Comparison of ENCODE assay signal across 29 cellular contexts in genomic region chr14:92951261-92951660, GRCh38. TPM values are rescaled to one million over a fixed set of nuclear protein-coding genes. Genes with fewer than 3 reads are reported as not detected.
"Had no signal": no experiment of that assay in that cellular context is flagged by ENCODE, and none has a peak within 500 bp of the region (broad histone marks: within the 10 kb centered on the region; RNA-seq: fewer than 3 reads in every experiment).

No MANE protein-coding gene starts in this region.

- H3K36me3 ChIP-seq: brain microvascular endothelial cell, ovary, suprapubic skin had no signal

- H3K27me3 ChIP-seq: brain microvascular endothelial cell, gastroesophageal sphincter, ovary, sigmoid colon, stomach, suprapubic skin, transverse colon had no signal

- FAIRE-seq: astrocyte, colon, islet of Langerhans, TTC549 had no signal

- H3K27ac ChIP-seq: brain microvascular endothelial cell, ovary, stomach, suprapubic skin, transverse colon had no signal

- H3K9me3 ChIP-seq: gastroesophageal sphincter, ovary, sigmoid colon, stomach, suprapubic skin, transverse colon had no signal

- H3K4me3 ChIP-seq: gastroesophageal sphincter, ovary, sigmoid colon, smooth muscle cell, stomach, suprapubic skin, transverse colon had no signal

- H3K36me3 Mint-ChIP-seq: activated naive CD8-positive, alpha-beta T cell treated with anti-CD3 and anti-CD28 coated beads for 36 hours had no signal

- H3K4me3 Mint-ChIP-seq: activated CD4-positive, alpha-beta memory T cell treated with anti-CD3 and anti-CD28 coated beads for 36 hours; activated CD4-positive, alpha-beta T cell treated with anti-CD3 and anti-CD28 coated beads, Interleukin-2, amount 10 ng/mL, durations not matched to agents 24 days and 14 days; activated naive CD4-positive, alpha-beta T cell treated with anti-CD3 and anti-CD28 coated beads for 36 hours; activated naive CD8-positive, alpha-beta T cell treated with anti-CD3 and anti-CD28 coated beads for 36 hours; activated T-helper 1 cell treated with anti-CD3 and anti-CD28 coated beads, Interleukin-12 subunit alpha, Interleukin-12 subunit beta, Interleukin-2, Interleukin-4 antibody, amounts not matched to agents 30 ng/mL and 10 ng/mL and 1 ng/mL, durations not matched to agents 14 hours and 24 hours and 36 hours; effector memory CD8-positive, alpha-beta T cell; mesothelial cell of epicardium; naive B cell; nephron progenitor cell; stimulated activated memory B cell treated with anti-CD40 and anti-IgM and Interleukin-4, amounts not matched to agents 10 μg/mL and 1 μg/mL and 100 μg/mL, for 72 hours; T-helper 1 cell treated with Interleukin-12 subunit alpha and Interleukin-12 subunit beta and Interleukin-4 antibody, amounts not matched to agents 30 μg/mL and 1 μg/mL, for 36 hours had no signal

- H3K27ac Mint-ChIP-seq: activated CD4-positive, alpha-beta memory T cell treated with anti-CD3 and anti-CD28 coated beads for 36 hours; activated CD4-positive, alpha-beta T cell treated with anti-CD3 and anti-CD28 coated beads, Interleukin-2, amount 10 ng/mL, durations not matched to agents 24 days and 14 days; activated naive CD4-positive, alpha-beta T cell treated with anti-CD3 and anti-CD28 coated beads for 36 hours; activated naive CD8-positive, alpha-beta T cell treated with anti-CD3 and anti-CD28 coated beads for 36 hours; mesothelial cell of epicardium; nephron progenitor cell; progenitor cell of endocrine pancreas had no signal

- H3K27me3 Mint-ChIP-seq: activated CD4-positive, alpha-beta memory T cell treated with anti-CD3 and anti-CD28 coated beads for 36 hours; activated CD4-positive, alpha-beta T cell treated with anti-CD3 and anti-CD28 coated beads, Interleukin-2, amount 10 ng/mL, durations not matched to agents 24 days and 14 days; activated naive CD8-positive, alpha-beta T cell treated with anti-CD3 and anti-CD28 coated beads for 36 hours; effector memory CD8-positive, alpha-beta T cell; naive B cell; progenitor cell of endocrine pancreas; stimulated activated memory B cell treated with anti-CD40 and anti-IgM and Interleukin-4, amounts not matched to agents 10 μg/mL and 1 μg/mL and 100 μg/mL, for 72 hours had no signal

- H3K9me3 Mint-ChIP-seq: activated CD4-positive, alpha-beta memory T cell treated with anti-CD3 and anti-CD28 coated beads for 36 hours; activated CD4-positive, alpha-beta T cell treated with anti-CD3 and anti-CD28 coated beads, Interleukin-2, amount 10 ng/mL, durations not matched to agents 24 days and 14 days; activated naive CD4-positive, alpha-beta T cell treated with anti-CD3 and anti-CD28 coated beads for 36 hours; activated naive CD8-positive, alpha-beta T cell treated with anti-CD3 and anti-CD28 coated beads for 36 hours; activated T-helper 1 cell treated with anti-CD3 and anti-CD28 coated beads, Interleukin-12 subunit alpha, Interleukin-12 subunit beta, Interleukin-2, Interleukin-4 antibody, amounts not matched to agents 30 ng/mL and 10 ng/mL and 1 ng/mL, durations not matched to agents 14 hours and 24 hours and 36 hours; effector memory CD8-positive, alpha-beta T cell; mesothelial cell of epicardium; naive B cell; nephron progenitor cell; stimulated activated memory B cell treated with anti-CD40 and anti-IgM and Interleukin-4, amounts not matched to agents 10 μg/mL and 1 μg/mL and 100 μg/mL, for 72 hours; T-helper 1 cell treated with Interleukin-12 subunit alpha and Interleukin-12 subunit beta and Interleukin-4 antibody, amounts not matched to agents 30 μg/mL and 1 μg/mL, for 36 hours had no signal

RNA-seq across cellular contexts. Expression of gene CHGA, which starts 28.3 kb away (rescaled TPM):
- total RNA-seq: activated CD4-positive, alpha-beta memory T cell treated with anti-CD3 and anti-CD28 coated beads for 36 hours; activated CD4-positive, alpha-beta T cell treated with anti-CD3 and anti-CD28 coated beads, Interleukin-2, amount 10 ng/mL, durations not matched to agents 24 days and 14 days; activated CD8-positive, alpha-beta memory T cell treated with anti-CD3 and anti-CD28 coated beads for 36 hours; activated naive CD4-positive, alpha-beta T cell treated with anti-CD3 and anti-CD28 coated beads for 36 hours; activated naive CD8-positive, alpha-beta T cell treated with anti-CD3 and anti-CD28 coated beads for 36 hours; activated T-helper 1 cell treated with anti-CD3 and anti-CD28 coated beads, Interleukin-12 subunit alpha, Interleukin-12 subunit beta, Interleukin-2, Interleukin-4 antibody, amounts not matched to agents 30 ng/mL and 10 ng/mL and 1 ng/mL, durations not matched to agents 14 hours and 24 hours and 36 hours; astrocyte; endothelial cell of umbilical vein; fibroblast of lung; fibroblast of villous mesenchyme; mesothelial cell of epicardium; renal cortical epithelial cell; smooth muscle cell had no signal
- polyA plus RNA-seq: endothelial cell of umbilical vein, fibroblast of lung, smooth muscle cell had no signal
